In genomic region chr3:65277788-65278187, GRCh38 we compare ENCODE assay signal across 14 cellular contexts.
"Had no signal": no experiment of that assay in that cellular context is flagged by ENCODE, and none has a peak within 500 bp of the region (broad histone marks: within the 10 kb centered on the region; RNA-seq: fewer than 3 reads in every experiment).

No MANE protein-coding gene starts in this region.

- H3K4me1 ChIP-seq: adrenal gland, thyroid gland had no signal

- DNase-seq: activated CD4-positive, alpha-beta memory T cell treated with anti-CD3 and anti-CD28 coated beads, Interleukin-2, amount 10 ng/mL, durations not matched to agents 7 days and 5 days; activated CD4-positive, alpha-beta T cell treated with anti-CD3 and anti-CD28 coated beads for 4 hours; activated effector memory CD4-positive, alpha-beta T cell treated with anti-CD3 and anti-CD28 coated beads, Interleukin-2, amount 50 U/mL, for 16 hours; activated T-cell treated with anti-CD3 and anti-CD28 coated beads, Interleukin-2, amount 50 U/mL, for 4 hours; adrenal gland; kidney glomerular epithelial cell; mesenchymal stem cell; natural killer cell; retina; stimulated activated CD4-positive, alpha-beta T cell treated with anti-CD3 and anti-CD28 coated beads, Interleukin-12 subunit alpha, Interleukin-12 subunit beta, amount 100 ng/mL, for 4 hours; stimulated activated naive B cell treated with anti-CD40 and anti-IgM and Interleukin-4, amounts not matched to agents 10 μg/mL and 1 μg/mL and 100 μg/mL, for 72 hours; thyroid gland had no signal

- H3K27ac ChIP-seq: adrenal gland, thyroid gland had no signal

- H3K27me3 ChIP-seq: adrenal gland, thyroid gland had no signal

- H3K36me3 ChIP-seq: adrenal gland, thyroid gland had no signal

- H3K27me3 Mint-ChIP-seq: activated CD4-positive, alpha-beta memory T cell treated with anti-CD3 and anti-CD28 coated beads, Interleukin-2, amount 10 ng/mL, durations not matched to agents 7 days and 5 days; activated naive CD4-positive, alpha-beta T cell treated with anti-CD3 and anti-CD28 coated beads, Interleukin-2, amount 50 U/mL, for 24 hours; stimulated activated naive B cell treated with anti-CD40 and anti-IgM and Interleukin-4, amounts not matched to agents 10 μg/mL and 1 μg/mL and 100 μg/mL, for 72 hours had no signal

- H3K27ac Mint-ChIP-seq: activated CD4-positive, alpha-beta memory T cell treated with anti-CD3 and anti-CD28 coated beads, Interleukin-2, amount 10 ng/mL, durations not matched to agents 7 days and 5 days; activated naive CD4-positive, alpha-beta T cell treated with anti-CD3 and anti-CD28 coated beads, Interleukin-2, amount 50 U/mL, for 24 hours; natural killer cell; stimulated activated naive B cell treated with anti-CD40 and anti-IgM and Interleukin-4, amounts not matched to agents 10 μg/mL and 1 μg/mL and 100 μg/mL, for 72 hours had no signal

- H3K4me1 Mint-ChIP-seq: activated CD4-positive, alpha-beta memory T cell treated with anti-CD3 and anti-CD28 coated beads, Interleukin-2, amount 10 ng/mL, durations not matched to agents 7 days and 5 days; activated naive CD4-positive, alpha-beta T cell treated with anti-CD3 and anti-CD28 coated beads, Interleukin-2, amount 50 U/mL, for 24 hours; natural killer cell; stimulated activated naive B cell treated with anti-CD40 and anti-IgM and Interleukin-4, amounts not matched to agents 10 μg/mL and 1 μg/mL and 100 μg/mL, for 72 hours had no signal

- H3K36me3 Mint-ChIP-seq: activated naive CD4-positive, alpha-beta T cell treated with anti-CD3 and anti-CD28 coated beads, Interleukin-2, amount 50 U/mL, for 24 hours; natural killer cell; stimulated activated naive B cell treated with anti-CD40 and anti-IgM and Interleukin-4, amounts not matched to agents 10 μg/mL and 1 μg/mL and 100 μg/mL, for 72 hours had no signal

- H3K4me3 ChIP-seq: adrenal gland, thyroid gland had no signal

- ATAC-seq: activated T-cell treated with anti-CD3 and anti-CD28 coated beads, Interleukin-2, amount 50 U/mL, for 4 hours; esophagus mucosa; natural killer cell; stimulated activated naive B cell treated with anti-CD40 and anti-IgM and Interleukin-4, amounts not matched to agents 10 μg/mL and 1 μg/mL and 100 μg/mL, for 72 hours had no signal

- H3K9me3 ChIP-seq: adrenal gland, thyroid gland had no signal

- H3K4me3 Mint-ChIP-seq: activated CD4-positive, alpha-beta memory T cell treated with anti-CD3 and anti-CD28 coated beads, Interleukin-2, amount 10 ng/mL, durations not matched to agents 7 days and 5 days; activated naive CD4-positive, alpha-beta T cell treated with anti-CD3 and anti-CD28 coated beads, Interleukin-2, amount 50 U/mL, for 24 hours; activated T-cell treated with anti-CD3 and anti-CD28 coated beads, Interleukin-2, amount 50 U/mL, for 4 hours; natural killer cell; stimulated activated naive B cell treated with anti-CD40 and anti-IgM and Interleukin-4, amounts not matched to agents 10 μg/mL and 1 μg/mL and 100 μg/mL, for 72 hours had no signal
